In the genomic region with DNA sequence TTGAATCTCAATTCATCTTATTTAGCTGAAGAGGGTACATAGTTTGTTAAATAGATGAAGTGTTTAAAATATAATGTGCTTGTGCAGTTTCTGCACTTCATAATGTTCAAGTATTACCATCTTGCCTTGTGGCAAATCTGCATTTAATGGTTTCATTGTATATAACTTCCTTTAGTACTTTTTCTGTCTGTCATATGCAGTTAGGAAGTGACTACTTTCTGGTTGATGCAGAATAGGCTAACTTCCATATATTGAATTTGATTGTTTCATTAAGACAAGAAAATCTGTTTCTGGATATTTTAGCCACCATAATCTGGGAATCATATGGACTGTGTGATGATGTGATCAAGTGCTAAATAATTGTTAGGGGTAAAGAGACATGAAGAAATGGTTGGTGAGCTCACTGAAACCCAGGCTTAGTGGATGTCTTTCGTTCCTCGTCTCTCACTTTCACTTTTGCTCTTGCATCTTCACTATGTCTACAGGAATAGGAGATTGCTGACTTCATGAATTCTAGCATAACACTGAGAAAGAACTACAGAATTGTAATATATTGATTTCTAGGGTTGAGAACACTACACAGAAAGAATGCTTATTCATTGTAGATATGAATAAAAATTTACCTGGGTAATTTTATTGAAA, we compare ENCODE assay signal across 1 cellular context.
TF ChIP-seq lines count a peak whose summit lies in the region.

No MANE protein-coding gene starts in this region.

TF ChIP-seq in SK-N-SH treated with all-trans-retinoic acid at 6 μM for 48 hours, 23 proteins besides CTCF, POLR2A, EP300 and RAD21 (continued from another document):
- TF ChIP-seq CREB5 (CRISPR knock-in tag; IDR thresholded peaks at IDR 0.05; ENCODE audit: low read depth) (no peak), ZFP30 (CRISPR knock-in tag; IDR thresholded peaks at IDR 0.05) (no peak), CSDC2 (CRISPR knock-in tag; IDR thresholded peaks at IDR 0.05) (no peak), GLIS3 (CRISPR knock-in tag; IDR thresholded peaks at IDR 0.05) (no peak), RARB (CRISPR knock-in tag; IDR thresholded peaks at IDR 0.05) (no peak), SNAI2 (CRISPR knock-in tag; IDR thresholded peaks at IDR 0.05) (no peak), OSR1 (CRISPR knock-in tag; IDR thresholded peaks at IDR 0.05) (no peak), ISL1 (CRISPR knock-in tag; IDR thresholded peaks at IDR 0.05) (no peak), PPARA (CRISPR knock-in tag; IDR thresholded peaks at IDR 0.05; ENCODE audit: borderline replicate concordance) (no peak), BACH2 (CRISPR knock-in tag; IDR thresholded peaks at IDR 0.05; ENCODE audit: borderline replicate concordance) (no peak), ZC3H10 (CRISPR knock-in tag; IDR thresholded peaks at IDR 0.05) (no peak), ZNF8 (CRISPR knock-in tag; IDR thresholded peaks at IDR 0.05) (no peak), ZNF70 (CRISPR knock-in tag; IDR thresholded peaks at IDR 0.05) (no peak)
